ENCODE assay signal across 8 cellular contexts in the genomic region with DNA sequence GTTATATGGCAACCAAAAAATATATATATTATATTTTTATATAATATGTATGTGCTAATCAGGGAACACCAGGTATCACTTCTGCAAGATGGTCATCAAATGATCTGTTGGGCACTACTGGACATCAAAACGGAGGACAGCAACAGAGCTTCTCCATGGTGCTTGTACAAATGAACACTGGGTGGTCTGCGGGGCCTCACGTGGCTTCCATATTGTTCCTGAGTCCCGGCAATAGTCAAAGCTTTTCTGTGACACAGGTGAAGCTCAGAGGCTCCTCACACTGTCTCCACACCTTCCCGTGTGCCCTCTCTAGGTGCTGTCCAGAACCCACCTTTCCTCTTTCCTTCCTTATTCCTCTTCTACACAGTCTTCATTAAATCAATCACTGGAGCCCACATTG.
"Had no signal": no experiment of that assay in that cellular context is flagged by ENCODE, and none has a peak within 500 bp of the region (broad histone marks: within the 10 kb centered on the region; RNA-seq: fewer than 3 reads in every experiment).

No MANE protein-coding gene starts in this region.

- H3K27ac Mint-ChIP-seq: GM23338, HFFc6 had no signal

- H3K4me3 Mint-ChIP-seq: GM23338, HFFc6, IgD-negative memory B cell had no signal

- H3K4me1 Mint-ChIP-seq: GM23338, IgD-negative memory B cell had no signal

- H3K36me3 ChIP-seq: HAP-1 had no signal

- H3K4me3 ChIP-seq: GM23338, HAP-1 had no signal

- ATAC-seq: GM23338, HCT116, HepG2 had no signal

- H3K27ac ChIP-seq: HL-60 had no signal

- DNase-seq: HFFc6, KBM-7 had no signal

- H3K27me3 Mint-ChIP-seq: IgD-negative memory B cell had no signal

- H3K4me1 ChIP-seq: HAP-1 had no signal

- H3K9me3 ChIP-seq: HAP-1 had no signal
